In the genomic region with DNA sequence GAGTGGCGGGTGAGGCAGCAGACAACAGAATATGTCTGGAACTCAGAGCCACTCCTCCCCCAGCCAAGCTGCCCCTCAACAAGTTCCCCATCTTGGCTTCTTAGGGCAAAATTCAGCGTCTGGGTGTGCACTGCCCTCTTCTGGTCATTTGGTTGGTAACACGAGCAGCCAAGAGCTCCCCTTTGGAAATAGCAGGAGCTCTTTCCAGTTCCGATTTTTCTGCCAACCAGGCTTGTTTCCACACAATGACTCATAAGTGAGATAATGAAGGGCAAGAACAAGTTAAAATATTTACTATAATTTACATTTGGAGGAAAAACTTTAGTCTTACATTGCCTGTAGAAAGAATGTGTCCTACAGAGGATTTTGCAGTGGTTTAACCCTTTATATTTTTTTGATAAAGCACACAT, we compare ENCODE assay signal across 9 cellular contexts.
DNase-seq lines count a peak whose midpoint lies in the region; ATAC-seq and TF ChIP-seq lines count a peak whose summit lies in the region.
"Had no signal": no experiment of that assay in that cellular context is flagged by ENCODE, and none has a peak within 500 bp of the region (broad histone marks: within the 10 kb centered on the region; RNA-seq: fewer than 3 reads in every experiment).

No MANE protein-coding gene starts in this region.

- H3K79me2 ChIP-seq in neural cell (replicated peaks; ENCODE audit: insufficient read depth, low read length) = no peaks in the 10 kb centered on the region

- H3F3A ChIP-seq in neural cell (ENCODE audit: insufficient read depth, low read length, poor library complexity, severe bottlenecking) = no peaks in the 10 kb centered on the region

- H2AFZ ChIP-seq in neural cell (ENCODE audit: low read depth, low read length) = no peak overlapping the region

- no peaks in the 10 kb centered on the region for H3K27me3 ChIP-seq in neural cell (ENCODE audit: insufficient read depth, low read depth, low read length)

- no peaks in the 10 kb centered on the region for H4K20me1 ChIP-seq in neural cell (ENCODE audit: insufficient read depth)

- H3K9me3 ChIP-seq in neural cell (ENCODE audit: low read length) = no peaks in the 10 kb centered on the region

- no peak overlapping the region for H3K27ac ChIP-seq in neural cell (ENCODE audit: low read length)

- H3K4me1 Mint-ChIP-seq in activated CD4-positive, alpha-beta memory T cell treated with anti-CD3 and anti-CD28 coated beads, Interleukin-2, amount 10 ng/mL, durations not matched to agents 7 days and 5 days = no peaks in the 10 kb centered on the region

- no peak overlapping the region for H3K4me2 ChIP-seq in neural cell (ENCODE audit: low read length)

- TF ChIP-seq CTCF in fibroblast of the aortic adventitia (IDR thresholded peaks at IDR 0.05; ENCODE audit: insufficient read depth, low read length) = peak; percentile 84
- TF ChIP-seq CTCF in neural cell (IDR thresholded peaks at IDR 0.05; ENCODE audit: poor library complexity, severe bottlenecking) = peak; percentile 94

- DNase-seq in GF-D8 (lab: John Stamatoyannopoulos, UW) = peak; percentile 17
- peak; percentile 67 to 86 for DNase-seq in NCI-H446 (lab: John Stamatoyannopoulos, UW)
- DNase-seq in activated CD4-positive, alpha-beta memory T cell treated with anti-CD3 and anti-CD28 coated beads, Interleukin-2, amount 10 ng/mL, durations not matched to agents 7 days and 5 days = peak; percentile 51
- peak; percentile 96 for DNase-seq in fibroblast of the aortic adventitia (ENCODE audit: low read depth)

- H3K9me2 ChIP-seq in neural cell (ENCODE audit: insufficient read depth, low read length) = no peaks in the 10 kb centered on the region

- CTCF ChIA-PET in activated CD4-positive, alpha-beta memory T cell treated with anti-CD3 and anti-CD28 coated beads, Interleukin-2, amount 10 ng/mL, durations not matched to agents 7 days and 5 days (lab: Charles Lee) = interaction anchor here (0.6 to 10.0 kb wide), 24 partner anchors 9 to 664 kb away, joined by 3 to 259 read pairs (median 4); no protein-coding TSS in a partner anchor

- H3K9ac ChIP-seq in neural cell (ENCODE audit: low read length) = no peak overlapping the region

- H3K27me3 Mint-ChIP-seq in activated CD4-positive, alpha-beta memory T cell treated with anti-CD3 and anti-CD28 coated beads, Interleukin-2, amount 10 ng/mL, durations not matched to agents 7 days and 5 days = peaks cover 6% of the 10 kb centered on the region

- TF ChIP-seq RAD21 in neural cell (conservative IDR thresholded peaks at IDR 0.05) = peak; percentile 96

- H3K27ac Mint-ChIP-seq in activated CD4-positive, alpha-beta memory T cell treated with anti-CD3 and anti-CD28 coated beads, Interleukin-2, amount 10 ng/mL, durations not matched to agents 7 days and 5 days = no peak overlapping the region
- H3K27ac Mint-ChIP-seq: dendritic cell treated with granulocyte-macrophage colony-stimulating factor and Interleukin-4, amounts not matched to agents 40 ng/mL and 50 ng/mL, for 4 days had no signal

- ATAC-seq in HG02870 (IDR thresholded peaks at IDR 0.05; ENCODE audit: unreplicated experiment) (peak; percentile 69), HG03378 (IDR thresholded peaks at IDR 0.05; ENCODE audit: unreplicated experiment) (no peak), HG02678 (IDR thresholded peaks at IDR 0.05; ENCODE audit: unreplicated experiment) (no peak)

- no peak overlapping the region for H3K4me3 Mint-ChIP-seq in activated CD4-positive, alpha-beta memory T cell treated with anti-CD3 and anti-CD28 coated beads, Interleukin-2, amount 10 ng/mL, durations not matched to agents 7 days and 5 days
- H3K4me3 Mint-ChIP-seq: dendritic cell treated with granulocyte-macrophage colony-stimulating factor and Interleukin-4, amounts not matched to agents 40 ng/mL and 50 ng/mL, for 4 days had no signal

- H3K36me3 ChIP-seq in neural cell (ENCODE audit: insufficient read depth, low read length) = no peaks in the 10 kb centered on the region

- POLR2A ChIA-PET in activated CD4-positive, alpha-beta memory T cell treated with anti-CD3 and anti-CD28 coated beads, Interleukin-2, amount 10 ng/mL, durations not matched to agents 7 days and 5 days (lab: Charles Lee) = interaction anchor here (1.0 kb wide), 1 partner anchor 139 kb away, joined by 5 read pairs; no protein-coding TSS in a partner anchor

- no peak overlapping the region for H3K4me3 ChIP-seq in fibroblast of the aortic adventitia (ENCODE audit: low read depth, low read length)
- H3K4me3 ChIP-seq in neural cell (ENCODE audit: low read length) = no peak overlapping the region

- H3K36me3 Mint-ChIP-seq in activated CD4-positive, alpha-beta memory T cell treated with anti-CD3 and anti-CD28 coated beads, Interleukin-2, amount 10 ng/mL, durations not matched to agents 7 days and 5 days (ENCODE audit: low read depth) = no peaks in the 10 kb centered on the region

- H3K9me3 Mint-ChIP-seq in activated CD4-positive, alpha-beta memory T cell treated with anti-CD3 and anti-CD28 coated beads, Interleukin-2, amount 10 ng/mL, durations not matched to agents 7 days and 5 days = no peaks in the 10 kb centered on the region
- H3K9me3 Mint-ChIP-seq: dendritic cell treated with granulocyte-macrophage colony-stimulating factor and Interleukin-4, amounts not matched to agents 40 ng/mL and 50 ng/mL, for 4 days had no signal

- TF ChIP-seq EP300 in neural cell (conservative IDR thresholded peaks at IDR 0.05; ENCODE audit: poor library complexity, severe bottlenecking) = no peak

TF ChIP-seq in neural cell, 6 proteins besides CTCF, POLR2A, EP300 and RAD21:
- no peak for TF ChIP-seq MXI1 (conservative IDR thresholded peaks at IDR 0.05; ENCODE audit: poor library complexity, severe bottlenecking)
- TF ChIP-seq TAF1 (IDR thresholded peaks at IDR 0.05; ENCODE audit: low read depth) = no peak
- no peak for TF ChIP-seq EZH2 (IDR thresholded peaks at IDR 0.05; ENCODE audit: borderline replicate concordance, insufficient read depth, low read length, poor library complexity, severe bottlenecking)
- peak; percentile 99 for TF ChIP-seq SMC3 (conservative IDR thresholded peaks at IDR 0.05; ENCODE audit: poor library complexity)

Comparison
In these comparisons a context has a peak if more than half of its experiments do, and no peak if none do; other contexts are left out.
1. DNase-seq: peak in every context shown above with its lines; median percentile 96 in fibroblast of the aortic adventitia; 76 in NCI-H446; 51 in activated CD4-positive, alpha-beta memory T cell treated with anti-CD3 and anti-CD28 coated beads, Interleukin-2, amount 10 ng/mL, durations not matched to agents 7 days and 5 days; 17 in GF-D8.